14 cellular contexts compared by ENCODE assay signal in genomic region chr15:100710744-100711478, GRCh38.
A peak's percentile ranks its signal among the peaks of the same experiment; 100 is the strongest.
DNase-seq lines count a peak whose midpoint lies in the region; ATAC-seq, FAIRE-seq and TF ChIP-seq lines count a peak whose summit lies in the region.
"Had no signal": no experiment of that assay in that cellular context is flagged by ENCODE, and none has a peak within 500 bp of the region (broad histone marks: within the 10 kb centered on the region; RNA-seq: fewer than 3 reads in every experiment).

No MANE protein-coding gene starts in this region.

- no peak for ATAC-seq in heart right ventricle

- H3K36me3 ChIP-seq in right atrium auricular region (no peaks in the 10 kb centered on the region), heart right ventricle (no peaks in the 10 kb centered on the region), bronchial epithelial cell (ENCODE audit: control insufficient read depth, insufficient read depth, low read length) (no peaks in the 10 kb centered on the region), osteoblast (ENCODE audit: insufficient read depth, low read length) (no peaks in the 10 kb centered on the region), Karpas-422 (ENCODE audit: insufficient read depth, low read length) (no peaks in the 10 kb centered on the region)
- H3K36me3 ChIP-seq: BE2C had no signal

- H3K9ac ChIP-seq in Karpas-422 (ENCODE audit: low read length): no peak overlapping the region

- WGBS in heart right ventricle, 2 donors: 88 to 89% methylated on average over 16 of the region's 16 CpGs

- H3K9me2 ChIP-seq in Karpas-422 (replicated peaks; ENCODE audit: insufficient read depth, low read length): no peaks in the 10 kb centered on the region

- H3K27me3 ChIP-seq in right atrium auricular region (no peaks in the 10 kb centered on the region), heart right ventricle (no peaks in the 10 kb centered on the region), bronchial epithelial cell (ENCODE audit: control insufficient read depth, insufficient read depth, low read length) (no peaks in the 10 kb centered on the region), osteoblast (ENCODE audit: insufficient read depth, low read length) (no peaks in the 10 kb centered on the region), Karpas-422 (ENCODE audit: low read length) (no peaks in the 10 kb centered on the region)
- H3K27me3 ChIP-seq: BE2C had no signal

- DNase-seq in right atrium auricular region (ENCODE audit: low spot score) (peak; percentile 28), heart right ventricle (no peak), bronchial epithelial cell (ENCODE audit: low read depth) (no peak), osteoblast (ENCODE audit: insufficient read length, low spot score, missing footprints) (peak; percentile 29), Karpas-422 (no peak), NCI-H510A treated with DMSO at 0.1 percent for 48 hours (lab: John Stamatoyannopoulos, UW) (no peak)
- DNase-seq in activated effector memory CD4-positive, alpha-beta T cell treated with anti-CD3 and anti-CD28 coated beads, Interleukin-2, amount 50 U/mL, for 16 hours: no peak
- DNase-seq: BE2C; CD4-positive, alpha-beta T cell; GOT3; KBM-7; NCI-H1417 treated with DMSO at 0.1 percent for 48 hours; NCI-H1930; NCI-H524 treated with DMSO at 0.1 percent for 48 hours had no signal

- no peaks in the 10 kb centered on the region for H3K9me3 ChIP-seq in right atrium auricular region
- H3K9me3 ChIP-seq in heart right ventricle: no peaks in the 10 kb centered on the region
- H3K9me3 ChIP-seq in osteoblast (ENCODE audit: low read depth, low read length): no peaks in the 10 kb centered on the region
- H3K9me3 ChIP-seq in Karpas-422 (ENCODE audit: low read length): no peaks in the 10 kb centered on the region
- H3K9me3 ChIP-seq: BE2C had no signal

- intact Hi-C loops in heart right ventricle (cut with DNase I): no loop called here

- peak; percentile 75 for FAIRE-seq in bronchial epithelial cell (lab: Jason Lieb, UNC)

- H3K79me2 ChIP-seq in osteoblast (ENCODE audit: insufficient read depth, low read length) (no peaks in the 10 kb centered on the region), Karpas-422 (ENCODE audit: low read length) (no peaks in the 10 kb centered on the region)

- H3K4me3 ChIP-seq in right atrium auricular region (no peak overlapping the region), heart right ventricle (no peak overlapping the region), bronchial epithelial cell (ENCODE audit: low read depth, low read length) (no peak overlapping the region), osteoblast (ENCODE audit: insufficient read depth, low read length) (no peak overlapping the region), Karpas-422 (ENCODE audit: low read length) (no peak overlapping the region)

- H3K4me1 ChIP-seq in right atrium auricular region: peaks cover 0 to 44% of the 10 kb centered on the region in 2 donors
- peaks cover 3 to 36% (median 19%) of the 10 kb centered on the region in 9 donors for H3K4me1 ChIP-seq in heart right ventricle
- H3K4me1 ChIP-seq in osteoblast (ENCODE audit: insufficient read depth, low read length): peaks cover 9% of the 10 kb centered on the region
- H3K4me1 ChIP-seq in Karpas-422 (ENCODE audit: low read length): no peaks in the 10 kb centered on the region
- H3K4me1 ChIP-seq: BE2C had no signal

- TF ChIP-seq CTCF in right atrium auricular region (IDR thresholded peaks at IDR 0.05): no peak
- TF ChIP-seq CTCF in heart right ventricle (IDR thresholded peaks at IDR 0.05): no peak
- TF ChIP-seq CTCF in bronchial epithelial cell (IDR thresholded peaks at IDR 0.05; ENCODE audit: insufficient read depth, low read length, severe bottlenecking): no peak
- TF ChIP-seq CTCF in osteoblast (IDR thresholded peaks at IDR 0.05; ENCODE audit: extremely low read depth, low read depth, low read length): no peak

- no peak overlapping the region for H2AFZ ChIP-seq in osteoblast (ENCODE audit: low read length)
- no peak overlapping the region for H2AFZ ChIP-seq in Karpas-422 (ENCODE audit: low read length)

- H3K4me2 ChIP-seq in osteoblast (ENCODE audit: insufficient read depth, low read length) (no peak overlapping the region), Karpas-422 (ENCODE audit: low read depth, low read length, poor library complexity, severe bottlenecking) (no peak overlapping the region)

- H3K27ac ChIP-seq in right atrium auricular region: no peak overlapping the region
- no peak overlapping the region for H3K27ac ChIP-seq in heart right ventricle
- H3K27ac ChIP-seq in osteoblast (ENCODE audit: low read depth, low read length): no peak overlapping the region
- H3K27ac ChIP-seq in Karpas-422 (ENCODE audit: low read length): no peak overlapping the region

- no peaks in the 10 kb centered on the region for H4K20me1 ChIP-seq in osteoblast (ENCODE audit: insufficient read depth, low read length)
- H4K20me1 ChIP-seq in Karpas-422 (ENCODE audit: insufficient read depth, low read depth, low read length): 0 out of 2 replicates have a peak, but pooled peaks cover 3% of the 10 kb centered on the region

Comparison
In these comparisons a context has a peak if more than half of its experiments do, and no peak if none do; other contexts are left out.
1. DNase-seq: peak in right atrium auricular region (single experiment) and osteoblast (single experiment); none in heart right ventricle (0 of 2), bronchial epithelial cell (single experiment), Karpas-422 (single experiment), activated effector memory CD4-positive, alpha-beta T cell treated with anti-CD3 and anti-CD28 coated beads, Interleukin-2, amount 50 U/mL, for 16 hours (single experiment) and NCI-H510A treated with DMSO at 0.1 percent for 48 hours (single experiment).